20 cellular contexts compared by ENCODE assay signal in the genomic region with DNA sequence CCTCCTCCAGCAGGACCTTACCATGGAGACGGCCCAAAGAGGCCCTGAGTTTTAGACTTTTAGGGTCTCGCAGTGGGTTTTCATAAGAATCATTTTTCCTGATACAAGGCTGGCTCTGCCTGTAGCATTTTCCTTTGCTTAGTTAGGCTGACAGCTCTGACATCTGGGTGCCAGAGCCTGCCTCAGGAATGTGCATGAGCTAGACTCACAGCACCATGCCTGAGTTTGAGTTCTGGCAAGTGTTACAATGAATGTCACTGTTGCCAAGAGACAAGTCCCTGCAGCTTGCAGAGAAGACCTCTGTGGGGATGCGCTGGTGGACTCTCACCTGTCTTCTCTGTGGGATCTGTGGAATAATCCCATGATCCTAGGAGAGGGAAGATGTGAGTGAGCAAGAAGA.
DNase-seq lines count a peak whose midpoint lies in the region; ATAC-seq and TF ChIP-seq lines count a peak whose summit lies in the region.
"Had no signal": no experiment of that assay in that cellular context is flagged by ENCODE, and none has a peak within 500 bp of the region (broad histone marks: within the 10 kb centered on the region; RNA-seq: fewer than 3 reads in every experiment).

No MANE protein-coding gene starts in this region.

- H3K27ac ChIP-seq in right atrium auricular region: no peak overlapping the region
- H3K27ac ChIP-seq: 22Rv1 had no signal

- H3K27me3 ChIP-seq in right atrium auricular region: no peaks in the 10 kb centered on the region

- DNase-seq in Right ventricle myocardium inferior (ENCODE audit: missing footprints) (no peak), right atrium auricular region (ENCODE audit: low spot score) (no peak), AG10803 (ENCODE audit: low read depth) (peak; percentile 79), GM03348 (ENCODE audit: low spot score) (peak; percentile 37), fibroblast of gingiva (ENCODE audit: low read depth) (peak; percentile 26), D341Med (ENCODE audit: low spot score) (no peak), HuH-7.5 (ENCODE audit: low spot score) (no peak)
- DNase-seq in activated CD4-positive, alpha-beta T cell treated with anti-CD3 and anti-CD28 coated beads for 48 hours: no peak
- DNase-seq: C1 segment of cervical spinal cord; Calu3; CD4-positive, alpha-beta memory T cell; COR-L47; DMS153; DND-41; EL; GDM1; GOT3; HFFc6 had no signal

- intact Hi-C loops in Right ventricle myocardium inferior (cut with DNase I): no loop called here

- peak; percentile 65 for ATAC-seq in Right ventricle myocardium inferior

- TF ChIP-seq CTCF in right atrium auricular region (IDR thresholded peaks at IDR 0.05) (no peak), AG10803 (conservative IDR thresholded peaks at IDR 0.05; ENCODE audit: low read length) (no peak)

- H3K9me3 ChIP-seq in right atrium auricular region: no peaks in the 10 kb centered on the region
- H3K9me3 ChIP-seq: HAP-1 had no signal

- H3K36me3 ChIP-seq in right atrium auricular region: no peaks in the 10 kb centered on the region
- H3K36me3 ChIP-seq: HAP-1 had no signal

- H3K4me3 ChIP-seq in right atrium auricular region (no peak overlapping the region), AG10803 (ENCODE audit: low read length) (no peak overlapping the region)
- H3K4me3 ChIP-seq: HAP-1 had no signal

- no peaks in the 10 kb centered on the region for H3K4me1 ChIP-seq in right atrium auricular region
- H3K4me1 ChIP-seq: HAP-1 had no signal

Comparison
In these comparisons a context has a peak if more than half of its experiments do, and no peak if none do; other contexts are left out.
1. DNase-seq: peak in AG10803 (single experiment), GM03348 (single experiment) and fibroblast of gingiva (single experiment); none in Right ventricle myocardium inferior (single experiment), right atrium auricular region (single experiment), D341Med (single experiment), HuH-7.5 (single experiment) and activated CD4-positive, alpha-beta T cell treated with anti-CD3 and anti-CD28 coated beads for 48 hours (single experiment).